ENCODE assay signal across 10 cellular contexts in genomic region chr4:118760092-118760491, GRCh38.
DNase-seq lines count a peak whose midpoint lies in the region; ATAC-seq and TF ChIP-seq lines count a peak whose summit lies in the region.
"Had no signal": no experiment of that assay in that cellular context is flagged by ENCODE, and none has a peak within 500 bp of the region (broad histone marks: within the 10 kb centered on the region; RNA-seq: fewer than 3 reads in every experiment).

No MANE protein-coding gene starts in this region.

- ATAC-seq in GM18499 (IDR thresholded peaks at IDR 0.05; ENCODE audit: insufficient read depth, unreplicated experiment) (peak; percentile 26), GM21367 (IDR thresholded peaks at IDR 0.05; ENCODE audit: unreplicated experiment) (peak; percentile 28), HG03045 (IDR thresholded peaks at IDR 0.05; ENCODE audit: unreplicated experiment) (peak; percentile 39), activated B cell treated with CpG ODN at 0.5 μM for 24 hours (ENCODE audit: low read depth) (peak; percentile 23)
- ATAC-seq: natural killer cell treated with Interleukin-12 subunit alpha and Interleukin-12 subunit beta and Interleukin-15 and Interleukin-18, amount 100 ng/mL, for 72 hours had no signal

- H3K36me3 Mint-ChIP-seq in activated B cell treated with CpG ODN at 0.5 μM for 24 hours (ENCODE audit: low read depth) (peaks cover 25% of the 10 kb centered on the region), glutamatergic neuron (ENCODE audit: unreplicated experiment) (no peaks in the 10 kb centered on the region)

- CTCF ChIA-PET in activated B cell treated with CpG ODN at 0.5 μM for 24 hours (lab: Charles Lee), result interaction anchor here (0.7 kb wide), 1 partner anchor 13 kb away, joined by 3 read pairs; no protein-coding TSS in a partner anchor

- H3K4me1 Mint-ChIP-seq in activated B cell treated with CpG ODN at 0.5 μM for 24 hours (peaks cover 23% of the 10 kb centered on the region), glutamatergic neuron (ENCODE audit: low read depth, unreplicated experiment) (no peaks in the 10 kb centered on the region)

- H3K27ac Mint-ChIP-seq in activated B cell treated with CpG ODN at 0.5 μM for 24 hours (peak overlapping the region; percentile 38), glutamatergic neuron (ENCODE audit: unreplicated experiment) (no peak overlapping the region)

- H3K27me3 Mint-ChIP-seq in activated B cell treated with CpG ODN at 0.5 μM for 24 hours (no peaks in the 10 kb centered on the region), glutamatergic neuron (ENCODE audit: unreplicated experiment) (no peaks in the 10 kb centered on the region)
- H3K27me3 Mint-ChIP-seq: natural killer cell treated with Interleukin-12 subunit alpha and Interleukin-12 subunit beta and Interleukin-15 and Interleukin-18, amount 100 ng/mL, for 72 hours had no signal

- no peak for TF ChIP-seq CTCF in activated B cell treated with CpG ODN at 0.5 μM for 24 hours (IDR thresholded peaks at IDR 0.05)
- no peak for TF ChIP-seq CTCF in glutamatergic neuron (IDR thresholded peaks at IDR 0.05; ENCODE audit: partially characterized antibody, unreplicated experiment)

- no peak for DNase-seq in activated B cell treated with CpG ODN at 0.5 μM for 24 hours
- DNase-seq in cerebellum (ENCODE audit: low spot score), result no peak
- no peak for DNase-seq in glutamatergic neuron
- DNase-seq in GM03348 (ENCODE audit: low spot score), result no peak
- DNase-seq in Kasumi-1 (lab: John Stamatoyannopoulos, UW), result no peak
- DNase-seq: NCI-H345 had no signal

- intact Hi-C loops in activated B cell treated with CpG ODN at 0.5 μM for 24 hours (cut with micrococcal nuclease), result loop anchor here (1.0 to 10.0 kb wide), 7 partner anchors 19 to 485 kb away; partner anchors contain the start of genes METTL14 and USP53

- POLR2A ChIA-PET in activated B cell treated with CpG ODN at 0.5 μM for 24 hours (lab: Charles Lee), result no interaction called here

- no peaks in the 10 kb centered on the region for H3K9me3 Mint-ChIP-seq in activated B cell treated with CpG ODN at 0.5 μM for 24 hours
- peaks cover 2% of the 10 kb centered on the region for H3K9me3 Mint-ChIP-seq in glutamatergic neuron (ENCODE audit: unreplicated experiment)
- H3K9me3 Mint-ChIP-seq: natural killer cell treated with Interleukin-12 subunit alpha and Interleukin-12 subunit beta and Interleukin-15 and Interleukin-18, amount 100 ng/mL, for 72 hours had no signal

- H3K4me3 Mint-ChIP-seq in activated B cell treated with CpG ODN at 0.5 μM for 24 hours (peak overlapping the region; percentile 17), glutamatergic neuron (ENCODE audit: unreplicated experiment) (no peak overlapping the region)
- H3K4me3 Mint-ChIP-seq: natural killer cell treated with Interleukin-12 subunit alpha and Interleukin-12 subunit beta and Interleukin-15 and Interleukin-18, amount 100 ng/mL, for 72 hours had no signal
